1 cellular context compared by ENCODE assay signal in the genomic region with DNA sequence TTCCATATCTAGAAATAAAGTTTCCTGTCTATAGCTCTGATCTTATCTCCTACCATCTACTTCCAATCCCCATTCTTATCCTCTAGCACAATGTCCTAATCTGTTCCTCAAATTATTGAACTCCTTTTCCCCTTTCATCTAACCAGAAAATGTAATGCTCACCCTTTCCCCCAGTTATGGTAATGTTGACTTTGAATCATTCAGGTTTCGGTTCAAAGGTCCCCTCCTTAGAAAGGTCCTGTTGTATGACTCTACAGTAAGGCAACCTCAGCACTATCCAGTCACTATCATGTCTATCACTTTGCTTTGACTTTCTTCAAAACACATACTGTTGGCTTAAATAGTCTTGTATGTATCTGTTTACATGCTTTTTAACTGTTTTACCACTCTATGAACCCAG.
TF ChIP-seq lines count a peak whose summit lies in the region.

No MANE protein-coding gene starts in this region.

TF ChIP-seq in HepG2, 621 proteins besides CTCF, POLR2A, EP300 and RAD21 (continued from another document):
- TF ChIP-seq, protein P1, sequence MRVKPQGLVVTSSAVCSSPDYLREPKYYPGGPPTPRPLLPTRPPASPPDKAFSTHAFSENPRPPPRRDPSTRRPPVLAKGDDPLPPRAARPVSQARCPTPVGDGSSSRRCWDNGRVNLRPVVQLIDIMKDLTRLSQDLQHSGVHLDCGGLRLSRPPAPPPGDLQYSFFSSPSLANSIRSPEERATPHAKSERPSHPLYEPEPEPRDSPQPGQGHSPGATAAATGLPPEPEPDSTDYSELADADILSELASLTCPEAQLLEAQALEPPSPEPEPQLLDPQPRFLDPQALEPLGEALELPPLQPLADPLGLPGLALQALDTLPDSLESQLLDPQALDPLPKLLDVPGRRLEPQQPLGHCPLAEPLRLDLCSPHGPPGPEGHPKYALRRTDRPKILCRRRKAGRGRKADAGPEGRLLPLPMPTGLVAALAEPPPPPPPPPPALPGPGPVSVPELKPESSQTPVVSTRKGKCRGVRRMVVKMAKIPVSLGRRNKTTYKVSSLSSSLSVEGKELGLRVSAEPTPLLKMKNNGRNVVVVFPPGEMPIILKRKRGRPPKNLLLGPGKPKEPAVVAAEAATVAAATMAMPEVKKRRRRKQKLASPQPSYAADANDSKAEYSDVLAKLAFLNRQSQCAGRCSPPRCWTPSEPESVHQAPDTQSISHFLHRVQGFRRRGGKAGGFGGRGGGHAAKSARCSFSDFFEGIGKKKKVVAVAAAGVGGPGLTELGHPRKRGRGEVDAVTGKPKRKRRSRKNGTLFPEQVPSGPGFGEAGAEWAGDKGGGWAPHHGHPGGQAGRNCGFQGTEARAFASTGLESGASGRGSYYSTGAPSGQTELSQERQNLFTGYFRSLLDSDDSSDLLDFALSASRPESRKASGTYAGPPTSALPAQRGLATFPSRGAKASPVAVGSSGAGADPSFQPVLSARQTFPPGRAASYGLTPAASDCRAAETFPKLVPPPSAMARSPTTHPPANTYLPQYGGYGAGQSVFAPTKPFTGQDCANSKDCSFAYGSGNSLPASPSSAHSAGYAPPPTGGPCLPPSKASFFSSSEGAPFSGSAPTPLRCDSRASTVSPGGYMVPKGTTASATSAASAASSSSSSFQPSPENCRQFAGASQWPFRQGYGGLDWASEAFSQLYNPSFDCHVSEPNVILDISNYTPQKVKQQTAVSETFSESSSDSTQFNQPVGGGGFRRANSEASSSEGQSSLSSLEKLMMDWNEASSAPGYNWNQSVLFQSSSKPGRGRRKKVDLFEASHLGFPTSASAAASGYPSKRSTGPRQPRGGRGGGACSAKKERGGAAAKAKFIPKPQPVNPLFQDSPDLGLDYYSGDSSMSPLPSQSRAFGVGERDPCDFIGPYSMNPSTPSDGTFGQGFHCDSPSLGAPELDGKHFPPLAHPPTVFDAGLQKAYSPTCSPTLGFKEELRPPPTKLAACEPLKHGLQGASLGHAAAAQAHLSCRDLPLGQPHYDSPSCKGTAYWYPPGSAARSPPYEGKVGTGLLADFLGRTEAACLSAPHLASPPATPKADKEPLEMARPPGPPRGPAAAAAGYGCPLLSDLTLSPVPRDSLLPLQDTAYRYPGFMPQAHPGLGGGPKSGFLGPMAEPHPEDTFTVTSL (CRISPR knock-in tag; IDR thresholded peaks at IDR 0.05; ENCODE audit: borderline replicate concordance), result peak; percentile 61; the same call in 1 of the 2 replicates
- TF ChIP-seq, protein P2, sequence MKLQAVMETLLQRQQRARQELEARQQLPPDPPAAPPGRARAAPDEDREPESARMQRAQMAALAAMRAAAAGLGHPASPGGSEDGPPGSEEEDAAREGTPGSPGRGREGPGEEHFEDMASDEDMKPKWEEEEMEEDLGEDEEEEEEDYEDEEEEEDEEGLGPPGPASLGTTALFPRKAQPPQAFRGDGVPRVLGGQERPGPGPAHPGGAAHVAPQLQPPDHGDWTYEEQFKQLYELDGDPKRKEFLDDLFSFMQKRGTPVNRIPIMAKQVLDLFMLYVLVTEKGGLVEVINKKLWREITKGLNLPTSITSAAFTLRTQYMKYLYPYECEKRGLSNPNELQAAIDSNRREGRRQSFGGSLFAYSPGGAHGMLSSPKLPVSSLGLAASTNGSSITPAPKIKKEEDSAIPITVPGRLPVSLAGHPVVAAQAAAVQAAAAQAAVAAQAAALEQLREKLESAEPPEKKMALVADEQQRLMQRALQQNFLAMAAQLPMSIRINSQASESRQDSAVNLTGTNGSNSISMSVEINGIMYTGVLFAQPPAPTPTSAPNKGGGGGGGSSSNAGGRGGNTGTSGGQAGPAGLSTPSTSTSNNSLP (IDR thresholded peaks at IDR 0.05; ENCODE audit: low read depth, low read length), result peak; percentile 75
- TF ChIP-seq SRY (CRISPR knock-in tag; IDR thresholded peaks at IDR 0.05) (no peak), SOX5 (CRISPR knock-in tag; IDR thresholded peaks at IDR 0.05; ENCODE audit: borderline replicate concordance) (peak; percentile 65; the same call in 1 of the 2 replicates), MEF2D (CRISPR knock-in tag; IDR thresholded peaks at IDR 0.05) (no peak), FOXA3 (CRISPR knock-in tag; IDR thresholded peaks at IDR 0.05) (peak; percentile 66), PHF20 (CRISPR knock-in tag; IDR thresholded peaks at IDR 0.05) (no peak), ZNF234 (CRISPR knock-in tag; conservative IDR thresholded peaks at IDR 0.05) (no peak), CREB1 (IDR thresholded peaks at IDR 0.05) (no peak), CREB1 (CRISPR knock-in tag; IDR thresholded peaks at IDR 0.05) (peak; percentile 46), ZFP41 (CRISPR knock-in tag; IDR thresholded peaks at IDR 0.05; ENCODE audit: borderline replicate concordance) (no peak), HNRNPL (IDR thresholded peaks at IDR 0.05; ENCODE audit: low read depth, low read length) (no peak), ISL2 (CRISPR knock-in tag; IDR thresholded peaks at IDR 0.05) (peak; percentile 64), FOSL2 (CRISPR knock-in tag; IDR thresholded peaks at IDR 0.05) (peak; percentile 94), ZNF652 (CRISPR knock-in tag; IDR thresholded peaks at IDR 0.05; ENCODE audit: borderline replicate concordance, low read depth) (peak; percentile 19; the same call in 1 of the 2 replicates), ZNF7 (CRISPR knock-in tag; IDR thresholded peaks at IDR 0.05) (peak; percentile 75; the same call in 1 of the 2 replicates), SOX13 (IDR thresholded peaks at IDR 0.05) (no peak), SOX13 (CRISPR knock-in tag; conservative IDR thresholded peaks at IDR 0.05 in 1 of 2, IDR thresholded peaks at IDR 0.05 in 1 of 2) (peak in 1 of 2 experiments; percentile 63; a peak in 1 of 4 replicates), ZNF614 (CRISPR knock-in tag; IDR thresholded peaks at IDR 0.05; ENCODE audit: borderline replicate concordance) (no peak), ZNF644 (CRISPR knock-in tag; IDR thresholded peaks at IDR 0.05; ENCODE audit: low read depth) (peak; percentile 59; the same call in 1 of the 2 replicates), FOXA1 (IDR thresholded peaks at IDR 0.05) (no peak), FOXA1 (CRISPR knock-in tag; IDR thresholded peaks at IDR 0.05) (peak; percentile 47)
TF ChIP-seq in HepG2: peak in this region for 48.
